In the genomic region with DNA sequence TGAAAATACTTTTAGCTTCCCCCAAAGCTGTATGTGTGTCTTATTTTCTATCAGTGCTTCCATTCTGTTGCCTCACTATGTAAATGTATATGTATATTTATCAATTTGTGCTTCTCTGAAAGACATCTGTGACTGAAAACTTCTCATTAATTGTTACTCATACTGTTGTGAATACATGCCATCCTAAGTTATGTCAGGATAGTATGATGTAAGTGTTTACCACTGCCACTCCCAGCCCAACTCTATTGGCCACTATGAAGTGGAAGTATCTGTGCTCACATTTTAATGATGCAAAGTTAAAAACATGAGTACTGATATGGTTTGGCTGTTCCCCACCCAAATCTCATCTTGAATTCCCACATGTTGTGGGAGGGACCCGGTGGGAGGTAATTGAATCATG, we compare ENCODE assay signal across 18 cellular contexts. TPM values are rescaled to one million over a fixed set of nuclear protein-coding genes. Genes with fewer than 3 reads are reported as not detected.
DNase-seq lines count a peak whose midpoint lies in the region; ATAC-seq and TF ChIP-seq lines count a peak whose summit lies in the region.
"Had no signal": no experiment of that assay in that cellular context is flagged by ENCODE, and none has a peak within 500 bp of the region (broad histone marks: within the 10 kb centered on the region; RNA-seq: fewer than 3 reads in every experiment).

No MANE protein-coding gene starts in this region.

- H3K27ac Mint-ChIP-seq in endothelial cell (ENCODE audit: unreplicated experiment) = no peak overlapping the region
- no peak overlapping the region for H3K27ac Mint-ChIP-seq in activated naive CD4-positive, alpha-beta T cell treated with anti-CD3 and anti-CD28 coated beads, Interleukin-2, amount 10 ng/mL, durations not matched to agents 7 days and 5 days
- H3K27ac Mint-ChIP-seq: CD4-positive, alpha-beta memory T cell; CD4-positive, CD25-positive, alpha-beta regulatory T cell; CD8-positive, alpha-beta memory T cell had no signal

- CTCF ChIA-PET in activated naive CD4-positive, alpha-beta T cell treated with anti-CD3 and anti-CD28 coated beads, Interleukin-2, amount 10 ng/mL, durations not matched to agents 7 days and 5 days (lab: Charles Lee) = no interaction called here

- no peak for TF ChIP-seq CTCF in endothelial cell (IDR thresholded peaks at IDR 0.05; ENCODE audit: unreplicated experiment)

- peak overlapping the region; percentile 27 for H3K4me3 Mint-ChIP-seq in endothelial cell (ENCODE audit: unreplicated experiment)
- no peak overlapping the region for H3K4me3 Mint-ChIP-seq in activated naive CD4-positive, alpha-beta T cell treated with anti-CD3 and anti-CD28 coated beads, Interleukin-2, amount 10 ng/mL, durations not matched to agents 7 days and 5 days
- H3K4me3 Mint-ChIP-seq: CD14-positive monocyte; CD4-positive, CD25-positive, alpha-beta regulatory T cell; CD8-positive, alpha-beta memory T cell had no signal

- peak overlapping the region; percentile 39 for H3K27ac ChIP-seq in epithelial cell of prostate
- H3K27ac ChIP-seq: BLaER1 had no signal

- H3K27me3 Mint-ChIP-seq in endothelial cell (ENCODE audit: unreplicated experiment) = no peaks in the 10 kb centered on the region
- no peaks in the 10 kb centered on the region for H3K27me3 Mint-ChIP-seq in activated naive CD4-positive, alpha-beta T cell treated with anti-CD3 and anti-CD28 coated beads, Interleukin-2, amount 10 ng/mL, durations not matched to agents 7 days and 5 days
- H3K27me3 Mint-ChIP-seq: CD4-positive, alpha-beta memory T cell; CD4-positive, CD25-positive, alpha-beta regulatory T cell had no signal

- no peak for ATAC-seq in GM19395 (IDR thresholded peaks at IDR 0.05; ENCODE audit: unreplicated experiment)

- no peaks in the 10 kb centered on the region for H3K4me1 Mint-ChIP-seq in endothelial cell (ENCODE audit: unreplicated experiment)
- H3K4me1 Mint-ChIP-seq in activated naive CD4-positive, alpha-beta T cell treated with anti-CD3 and anti-CD28 coated beads, Interleukin-2, amount 10 ng/mL, durations not matched to agents 7 days and 5 days = peaks cover 5% of the 10 kb centered on the region
- H3K4me1 Mint-ChIP-seq: CD14-positive monocyte had no signal

- peaks cover 28% of the 10 kb centered on the region for H3K36me3 Mint-ChIP-seq in endothelial cell (ENCODE audit: low read depth, unreplicated experiment)
- H3K36me3 Mint-ChIP-seq in activated naive CD4-positive, alpha-beta T cell treated with anti-CD3 and anti-CD28 coated beads, Interleukin-2, amount 10 ng/mL, durations not matched to agents 7 days and 5 days = peaks cover 28% of the 10 kb centered on the region

- peaks cover 9% of the 10 kb centered on the region for H3K9me3 Mint-ChIP-seq in endothelial cell (ENCODE audit: unreplicated experiment)
- peaks cover 27% of the 10 kb centered on the region for H3K9me3 Mint-ChIP-seq in activated naive CD4-positive, alpha-beta T cell treated with anti-CD3 and anti-CD28 coated beads, Interleukin-2, amount 10 ng/mL, durations not matched to agents 7 days and 5 days

- DNase-seq in endothelial cell (ENCODE audit: low spot score) (no peak), epithelial cell of prostate (ENCODE audit: low read depth, low spot score) (no peak), DMS114 treated with DMSO at 0.1 percent for 48 hours (lab: John Stamatoyannopoulos, UW; ENCODE audit: unreplicated experiment) (no peak)
- DNase-seq in activated naive CD4-positive, alpha-beta T cell treated with anti-CD3 and anti-CD28 coated beads, Interleukin-2, amount 10 ng/mL, durations not matched to agents 7 days and 5 days = no peak
- DNase-seq: 8988T; ACHN; BE2C; C1 segment of cervical spinal cord; CD4-positive, alpha-beta memory T cell; CD4-positive, CD25-positive, alpha-beta regulatory T cell; CD8-positive, alpha-beta memory T cell; COR-L47; DMS 273 treated with DMSO at 0.1 percent for 48 hours; DMS79 treated with DMSO at 0.1 percent for 48 hours; GF-D8 had no signal

RNA-seq across cellular contexts. Expression of gene GATB, which starts 24.4 kb away (rescaled TPM):
- 16.6 TPM for total RNA-seq in endothelial cell (ENCODE audit: unreplicated experiment)
